In the genomic region with DNA sequence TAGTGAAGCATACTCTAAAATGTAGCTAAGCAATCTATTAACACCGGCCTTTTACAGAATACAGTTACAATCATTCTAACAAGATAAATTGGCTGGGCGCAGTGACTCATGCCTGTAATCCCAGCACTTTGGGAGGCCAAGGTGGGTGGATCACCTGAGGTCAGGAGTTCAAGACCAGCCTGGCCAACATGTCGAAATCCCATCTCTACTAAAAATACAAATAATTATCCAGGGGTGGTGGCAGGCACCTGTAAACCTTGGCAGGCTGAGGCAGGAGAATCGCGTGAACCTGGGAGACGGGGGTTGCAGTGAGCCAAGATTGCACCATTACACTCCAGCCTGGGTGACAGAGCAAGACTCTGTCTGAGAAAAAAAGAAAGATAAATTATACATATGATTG, we compare ENCODE assay signal across 2 cellular contexts. TPM values are rescaled to one million over a fixed set of nuclear protein-coding genes. Genes with fewer than 3 reads are reported as not detected.
"Had no signal": no experiment of that assay in that cellular context is flagged by ENCODE, and none has a peak within 500 bp of the region (broad histone marks: within the 10 kb centered on the region; RNA-seq: fewer than 3 reads in every experiment).

No MANE protein-coding gene starts in this region.

RNA-seq across cellular contexts. Expression of a gene that starts 24.6 kb away (rescaled TPM):
- total RNA-seq: GM23338, H4 had no signal
